31 cellular contexts compared by ENCODE assay signal in genomic region chr4:185841451-185841850, GRCh38. TPM values are rescaled to one million over a fixed set of nuclear protein-coding genes. Genes with fewer than 3 reads are reported as not detected.
"Had no signal": no experiment of that assay in that cellular context is flagged by ENCODE, and none has a peak within 500 bp of the region (broad histone marks: within the 10 kb centered on the region; RNA-seq: fewer than 3 reads in every experiment).

No MANE protein-coding gene starts in this region.

- H3K27ac ChIP-seq: PC-9, SJCRH30 had no signal

- H3K4me2 ChIP-seq: PC-9 had no signal

- DNase-seq: activated CD4-positive, alpha-beta memory T cell treated with anti-CD3 and anti-CD28 coated beads, Interleukin-2, amount 10 ng/mL, durations not matched to agents 7 days and 5 days; activated CD4-positive, alpha-beta T cell treated with anti-CD3 and anti-CD28 coated beads for 4 hours; activated CD4-positive, CD25-positive, alpha-beta regulatory T cell treated with anti-CD3 and anti-CD28 coated beads, Interleukin-2, amount 50 U/mL, for 72 hours; activated CD8-positive, alpha-beta memory T cell treated with anti-CD3 and anti-CD28 coated beads for 24 hours; activated CD8-positive, alpha-beta memory T cell treated with anti-CD3 and anti-CD28 coated beads, Interleukin-2, amount 10 ng/mL, durations not matched to agents 7 days and 5 days; activated CD8-positive, alpha-beta memory T cell treated with anti-CD3 and anti-CD28 coated beads, Interleukin-2, amount 50 U/mL, for 48 hours; activated effector memory CD4-positive, alpha-beta T cell treated with Interleukin-2 at 50 U/mL for 16 hours; activated naive CD4-positive, alpha-beta T cell; activated naive CD4-positive, alpha-beta T cell treated with anti-CD3 and anti-CD28 coated beads, Interleukin-2, amount 50 U/mL, for 16 hours; activated naive CD8-positive, alpha-beta T cell treated with anti-CD3 and anti-CD28 coated beads for 36 hours; activated T-cell treated with anti-CD3 and anti-CD28 coated beads, Interleukin-2, amount 50 U/mL, for 48 hours; amniotic stem cell; aorta; Karpas-422; KBM-7; MG63; NCI-H1048; NCI-H1105 treated with DMSO at 0.1 percent for 48 hours; NCI-H1436; NCI-H1694; NCI-H1930; NCI-H2081 treated with DMSO at 0.1 percent for 48 hours; NCI-H345; NCI-H524 treated with DMSO at 0.1 percent for 48 hours; PC-9; SHP77; SJCRH30; SK-N-SH had no signal

- H3K9me3 ChIP-seq: SJCRH30 had no signal

- H3K36me3 ChIP-seq: cardiac muscle cell, MG63, SJCRH30 had no signal

- H3K9ac ChIP-seq: SK-N-SH had no signal

- H3K27me3 ChIP-seq: cardiac muscle cell, MG63, SJCRH30 had no signal

- H3K4me3 ChIP-seq: cardiac muscle cell, MG63, PC-9, SJCRH30 had no signal

- ATAC-seq: activated CD8-positive, alpha-beta memory T cell treated with anti-CD3 and anti-CD28 coated beads, Interleukin-2, amount 10 ng/mL, durations not matched to agents 7 days and 5 days; WTC11 had no signal

- H2AFZ ChIP-seq: PC-9 had no signal

RNA-seq across cellular contexts. Expression of gene SORBS2, which starts 29.5 kb away (rescaled TPM):
- total RNA-seq: activated CD4-positive, alpha-beta memory T cell treated with anti-CD3 and anti-CD28 coated beads, Interleukin-2, amount 10 ng/mL, durations not matched to agents 7 days and 5 days; activated CD8-positive, alpha-beta memory T cell treated with anti-CD3 and anti-CD28 coated beads, Interleukin-2, amount 10 ng/mL, durations not matched to agents 7 days and 5 days; activated naive CD8-positive, alpha-beta T cell treated with anti-CD3 and anti-CD28 coated beads for 36 hours; SJCRH30 had no signal
- polyA plus RNA-seq: IgD-negative memory B cell had no signal
